ENCODE assay signal across 8 cellular contexts in genomic region chr12:27014859-27015729, GRCh38. TPM values are rescaled to one million over a fixed set of nuclear protein-coding genes. Genes with fewer than 3 reads are reported as not detected.
A peak's percentile ranks its signal among the peaks of the same experiment; 100 is the strongest.
DNase-seq lines count a peak whose midpoint lies in the region; ATAC-seq lines count a peak whose summit lies in the region.

No MANE protein-coding gene starts in this region.

- ATAC-seq in stimulated activated naive CD8-positive, alpha-beta T cell treated with anti-CD3 and anti-CD28 coated beads, Interleukin-15, Interleukin-2, amounts not matched to agents 100 U/mL and 50 U/mL, for 24 hours, result no peak
- ATAC-seq in activated CD8-positive, alpha-beta T cell treated with anti-CD3 and anti-CD28 coated beads, Interleukin-2, amount 10 ng/mL, durations not matched to agents 7 days and 5 days, result no peak
- no peak for ATAC-seq in stimulated activated naive CD8-positive, alpha-beta T cell treated with anti-CD3 and anti-CD28 coated beads, Interleukin-15, amount 100 ng/mL, for 72 hours
- no peak for ATAC-seq in GM18861 (IDR thresholded peaks at IDR 0.05; ENCODE audit: unreplicated experiment)

- H3K4me1 Mint-ChIP-seq in stimulated activated naive CD8-positive, alpha-beta T cell treated with anti-CD3 and anti-CD28 coated beads, Interleukin-15, Interleukin-2, amounts not matched to agents 100 ng/mL and 50 ng/mL, for 24 hours (ENCODE audit: low read depth), result peaks cover 48% of the 10 kb centered on the region
- peaks cover 51% of the 10 kb centered on the region for H3K4me1 Mint-ChIP-seq in activated CD8-positive, alpha-beta T cell treated with anti-CD3 and anti-CD28 coated beads, Interleukin-2, amount 10 ng/mL, durations not matched to agents 7 days and 5 days (ENCODE audit: low read depth)
- H3K4me1 Mint-ChIP-seq in stimulated activated naive CD8-positive, alpha-beta T cell treated with anti-CD3 and anti-CD28 coated beads, Interleukin-15, amount 100 ng/mL, for 72 hours, result peaks cover 44% of the 10 kb centered on the region

- H3K36me3 Mint-ChIP-seq in stimulated activated naive CD8-positive, alpha-beta T cell treated with anti-CD3 and anti-CD28 coated beads, Interleukin-15, Interleukin-2, amounts not matched to agents 100 ng/mL and 50 ng/mL, for 24 hours (ENCODE audit: low read depth), result peaks cover 9% of the 10 kb centered on the region
- H3K36me3 Mint-ChIP-seq in activated CD8-positive, alpha-beta T cell treated with anti-CD3 and anti-CD28 coated beads, Interleukin-2, amount 10 ng/mL, durations not matched to agents 7 days and 5 days (ENCODE audit: low read depth), result peaks cover 18% of the 10 kb centered on the region

- H3K4me3 ChIP-seq in iPS-18a (ENCODE audit: low read length), result peak overlapping the region; percentile 91

- H3K9me3 Mint-ChIP-seq in stimulated activated naive CD8-positive, alpha-beta T cell treated with anti-CD3 and anti-CD28 coated beads, Interleukin-15, Interleukin-2, amounts not matched to agents 100 ng/mL and 50 ng/mL, for 24 hours, result no peaks in the 10 kb centered on the region
- no peaks in the 10 kb centered on the region for H3K9me3 Mint-ChIP-seq in activated CD8-positive, alpha-beta T cell treated with anti-CD3 and anti-CD28 coated beads, Interleukin-2, amount 10 ng/mL, durations not matched to agents 7 days and 5 days (ENCODE audit: insufficient read depth)
- H3K9me3 Mint-ChIP-seq in stimulated activated naive CD8-positive, alpha-beta T cell treated with anti-CD3 and anti-CD28 coated beads, Interleukin-15, amount 100 ng/mL, for 72 hours, result no peaks in the 10 kb centered on the region

- H3K27ac ChIP-seq in iPS-18a (ENCODE audit: low read length), result no peak overlapping the region

- H3K4me1 ChIP-seq in iPS-18a (ENCODE audit: control insufficient read depth, low read depth, low read length), result peaks cover 14% of the 10 kb centered on the region

- peak overlapping the region; percentile 91 for H3K27ac Mint-ChIP-seq in stimulated activated naive CD8-positive, alpha-beta T cell treated with anti-CD3 and anti-CD28 coated beads, Interleukin-15, Interleukin-2, amounts not matched to agents 100 ng/mL and 50 ng/mL, for 24 hours
- peak overlapping the region; percentile 90 for H3K27ac Mint-ChIP-seq in activated CD8-positive, alpha-beta T cell treated with anti-CD3 and anti-CD28 coated beads, Interleukin-2, amount 10 ng/mL, durations not matched to agents 7 days and 5 days
- H3K27ac Mint-ChIP-seq in stimulated activated naive CD8-positive, alpha-beta T cell treated with anti-CD3 and anti-CD28 coated beads, Interleukin-15, amount 100 ng/mL, for 72 hours, result peak overlapping the region; percentile 72 to 93

- peak overlapping the region; percentile 94 for H3K4me3 Mint-ChIP-seq in stimulated activated naive CD8-positive, alpha-beta T cell treated with anti-CD3 and anti-CD28 coated beads, Interleukin-15, Interleukin-2, amounts not matched to agents 100 ng/mL and 50 ng/mL, for 24 hours
- H3K4me3 Mint-ChIP-seq in activated CD8-positive, alpha-beta T cell treated with anti-CD3 and anti-CD28 coated beads, Interleukin-2, amount 10 ng/mL, durations not matched to agents 7 days and 5 days, result peak overlapping the region; percentile 93
- H3K4me3 Mint-ChIP-seq in stimulated activated naive CD8-positive, alpha-beta T cell treated with anti-CD3 and anti-CD28 coated beads, Interleukin-15, amount 100 ng/mL, for 72 hours, result peak overlapping the region; percentile 91 to 92

- POLR2A ChIA-PET in activated CD8-positive, alpha-beta T cell treated with anti-CD3 and anti-CD28 coated beads, Interleukin-2, amount 10 ng/mL, durations not matched to agents 7 days and 5 days (lab: Charles Lee), result interaction anchor here (1.0 to 1.8 kb wide), 3 partner anchors 8 to 291 kb away, joined by 5 to 9 read pairs (median 6); partner anchors contain the start of gene ITPR2

- no peak for DNase-seq in stimulated activated naive CD8-positive, alpha-beta T cell treated with anti-CD3 and anti-CD28 coated beads, Interleukin-15, Interleukin-2, amounts not matched to agents 100 U/mL and 50 U/mL, for 24 hours
- DNase-seq in activated CD8-positive, alpha-beta T cell treated with anti-CD3 and anti-CD28 coated beads, Interleukin-2, amount 10 ng/mL, durations not matched to agents 7 days and 5 days, result no peak
- no peak for DNase-seq in stimulated activated naive CD8-positive, alpha-beta T cell treated with anti-CD3 and anti-CD28 coated beads, Interleukin-15, amount 100 ng/mL, for 72 hours
- no peak for DNase-seq in DMS79 treated with DMSO at 0.1 percent for 48 hours (lab: John Stamatoyannopoulos, UW)
- no peak for DNase-seq in DMS79 (lab: John Stamatoyannopoulos, UW)

- no peaks in the 10 kb centered on the region for H3K36me3 ChIP-seq in iPS-18a (ENCODE audit: control insufficient read depth, low read depth, low read length)

- H3K27me3 Mint-ChIP-seq in stimulated activated naive CD8-positive, alpha-beta T cell treated with anti-CD3 and anti-CD28 coated beads, Interleukin-15, Interleukin-2, amounts not matched to agents 100 ng/mL and 50 ng/mL, for 24 hours, result no peaks in the 10 kb centered on the region
- H3K27me3 Mint-ChIP-seq in activated CD8-positive, alpha-beta T cell treated with anti-CD3 and anti-CD28 coated beads, Interleukin-2, amount 10 ng/mL, durations not matched to agents 7 days and 5 days (ENCODE audit: low read depth), result no peaks in the 10 kb centered on the region
- H3K27me3 Mint-ChIP-seq in stimulated activated naive CD8-positive, alpha-beta T cell treated with anti-CD3 and anti-CD28 coated beads, Interleukin-15, amount 100 ng/mL, for 72 hours, result no peaks in the 10 kb centered on the region

- no peak overlapping the region for H3K9ac ChIP-seq in iPS-18a (ENCODE audit: low read length)

- H3K27me3 ChIP-seq in iPS-18a (ENCODE audit: control insufficient read depth, insufficient read depth, low read length), result no peaks in the 10 kb centered on the region

- CTCF ChIA-PET in activated CD8-positive, alpha-beta T cell treated with anti-CD3 and anti-CD28 coated beads, Interleukin-2, amount 10 ng/mL, durations not matched to agents 7 days and 5 days (lab: Charles Lee), result interaction anchor here (0.7 to 13.2 kb wide), 21 partner anchors 10 to 637 kb away, joined by 3 to 193 read pairs (median 4); partner anchors contain the start of genes ITPR2, MED21 and STK38L

- no peaks in the 10 kb centered on the region for H3K9me3 ChIP-seq in iPS-18a (ENCODE audit: control insufficient read depth, low read depth, low read length)

RNA-seq across cellular contexts. Expression of gene TM7SF3, which starts 0.9 kb away (rescaled TPM):
- total RNA-seq in activated CD8-positive, alpha-beta T cell treated with anti-CD3 and anti-CD28 coated beads, Interleukin-2, amount 10 ng/mL, durations not matched to agents 7 days and 5 days, result 10 to 100 TPM; 46.2 to 54.0 TPM

RNA-seq across cellular contexts. Expression of gene MED21, which starts 7.3 kb away (rescaled TPM):
- 10 to 100 TPM; 43.3 to 45.7 TPM for total RNA-seq in activated CD8-positive, alpha-beta T cell treated with anti-CD3 and anti-CD28 coated beads, Interleukin-2, amount 10 ng/mL, durations not matched to agents 7 days and 5 days
